Comparison of ENCODE assay signal across 1 cellular context in genomic region chr19:7415163-7415856, GRCh38.
TF ChIP-seq lines count a peak whose summit lies in the region.

No MANE protein-coding gene starts in this region.

TF ChIP-seq in HepG2, 621 proteins besides CTCF, POLR2A, EP300 and RAD21 (continued from another document and continues in another):
- TF ChIP-seq ARID4A (CRISPR knock-in tag; IDR thresholded peaks at IDR 0.05; ENCODE audit: borderline replicate concordance): peak; percentile 45; the same call in 1 of the 2 replicates
- no peak for TF ChIP-seq ZNF275 (CRISPR knock-in tag; IDR thresholded peaks at IDR 0.05; ENCODE audit: borderline replicate concordance)
- TF ChIP-seq ZNF430 (CRISPR knock-in tag; IDR thresholded peaks at IDR 0.05): no peak
- no peak for TF ChIP-seq ZNF567 (CRISPR knock-in tag; IDR thresholded peaks at IDR 0.05; ENCODE audit: borderline replicate concordance)
- TF ChIP-seq ZNF782 (CRISPR knock-in tag; IDR thresholded peaks at IDR 0.05; ENCODE audit: borderline replicate concordance): no peak
- no peak for TF ChIP-seq ZBTB26 (CRISPR knock-in tag; IDR thresholded peaks at IDR 0.05; ENCODE audit: borderline replicate concordance)
- TF ChIP-seq SYNCRIP (IDR thresholded peaks at IDR 0.05; ENCODE audit: insufficient read depth, low read depth, low read length): no peak
- peak; percentile 51; the same call in 1 of the 2 replicates for TF ChIP-seq HOXA5 (CRISPR knock-in tag; IDR thresholded peaks at IDR 0.05)
- TF ChIP-seq TOE1 (CRISPR knock-in tag; IDR thresholded peaks at IDR 0.05): no peak
- no peak for TF ChIP-seq ZFP41 (CRISPR knock-in tag; IDR thresholded peaks at IDR 0.05; ENCODE audit: borderline replicate concordance)
- TF ChIP-seq GLI4 (CRISPR knock-in tag; IDR thresholded peaks at IDR 0.05; ENCODE audit: borderline replicate concordance): no peak
- TF ChIP-seq ZC3H13 (CRISPR knock-in tag; IDR thresholded peaks at IDR 0.05): no peak
- TF ChIP-seq SRSF9 (IDR thresholded peaks at IDR 0.05; ENCODE audit: borderline replicate concordance, insufficient read depth, low read depth, low read length, poor library complexity, severe bottlenecking): no peak
- no peak for TF ChIP-seq ZFAT (CRISPR knock-in tag; conservative IDR thresholded peaks at IDR 0.05)
- no peak for TF ChIP-seq ZNF790 (CRISPR knock-in tag; IDR thresholded peaks at IDR 0.05; ENCODE audit: borderline replicate concordance)
- TF ChIP-seq ZNF282 (IDR thresholded peaks at IDR 0.05; ENCODE audit: partially characterized antibody): no peak
- TF ChIP-seq HOXA9 (CRISPR knock-in tag; IDR thresholded peaks at IDR 0.05; ENCODE audit: borderline replicate concordance): no peak
- TF ChIP-seq ZNF362 (CRISPR knock-in tag; IDR thresholded peaks at IDR 0.05; ENCODE audit: borderline replicate concordance): no peak
- TF ChIP-seq, protein P1, sequence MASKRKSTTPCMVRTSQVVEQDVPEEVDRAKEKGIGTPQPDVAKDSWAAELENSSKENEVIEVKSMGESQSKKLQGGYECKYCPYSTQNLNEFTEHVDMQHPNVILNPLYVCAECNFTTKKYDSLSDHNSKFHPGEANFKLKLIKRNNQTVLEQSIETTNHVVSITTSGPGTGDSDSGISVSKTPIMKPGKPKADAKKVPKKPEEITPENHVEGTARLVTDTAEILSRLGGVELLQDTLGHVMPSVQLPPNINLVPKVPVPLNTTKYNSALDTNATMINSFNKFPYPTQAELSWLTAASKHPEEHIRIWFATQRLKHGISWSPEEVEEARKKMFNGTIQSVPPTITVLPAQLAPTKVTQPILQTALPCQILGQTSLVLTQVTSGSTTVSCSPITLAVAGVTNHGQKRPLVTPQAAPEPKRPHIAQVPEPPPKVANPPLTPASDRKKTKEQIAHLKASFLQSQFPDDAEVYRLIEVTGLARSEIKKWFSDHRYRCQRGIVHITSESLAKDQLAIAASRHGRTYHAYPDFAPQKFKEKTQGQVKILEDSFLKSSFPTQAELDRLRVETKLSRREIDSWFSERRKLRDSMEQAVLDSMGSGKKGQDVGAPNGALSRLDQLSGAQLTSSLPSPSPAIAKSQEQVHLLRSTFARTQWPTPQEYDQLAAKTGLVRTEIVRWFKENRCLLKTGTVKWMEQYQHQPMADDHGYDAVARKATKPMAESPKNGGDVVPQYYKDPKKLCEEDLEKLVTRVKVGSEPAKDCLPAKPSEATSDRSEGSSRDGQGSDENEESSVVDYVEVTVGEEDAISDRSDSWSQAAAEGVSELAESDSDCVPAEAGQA (IDR thresholded peaks at IDR 0.05; ENCODE audit: low read depth): no peak
- TF ChIP-seq, protein P1 (CRISPR knock-in tag; IDR thresholded peaks at IDR 0.05; ENCODE audit: borderline replicate concordance): no peak
- TF ChIP-seq HIVEP1 (CRISPR knock-in tag; IDR thresholded peaks at IDR 0.05): 0 out of 2 replicates have a peak, but pooled peaks have one; percentile 37
- no peak for TF ChIP-seq NBN (conservative IDR thresholded peaks at IDR 0.05)
- no peak; the same call in 1 of the 2 replicates for TF ChIP-seq ETV5 (CRISPR knock-in tag; IDR thresholded peaks at IDR 0.05; ENCODE audit: borderline replicate concordance)
- TF ChIP-seq MIER2 (CRISPR knock-in tag; IDR thresholded peaks at IDR 0.05): no peak
- no peak for TF ChIP-seq TSC22D2 (CRISPR knock-in tag; IDR thresholded peaks at IDR 0.05; ENCODE audit: borderline replicate concordance)
- peak; percentile 74 for TF ChIP-seq MAX (IDR thresholded peaks at IDR 0.05)
- no peak for TF ChIP-seq ZNF839 (CRISPR knock-in tag; IDR thresholded peaks at IDR 0.05; ENCODE audit: borderline replicate concordance)
- no peak for TF ChIP-seq ZSCAN22 (CRISPR knock-in tag; IDR thresholded peaks at IDR 0.05)
- TF ChIP-seq ZNF30 (CRISPR knock-in tag; IDR thresholded peaks at IDR 0.05): no peak
- peak; percentile 45 for TF ChIP-seq BHLHE40 (IDR thresholded peaks at IDR 0.05; ENCODE audit: low read length)
- no peak for TF ChIP-seq ZNF44 (CRISPR knock-in tag; IDR thresholded peaks at IDR 0.05)
- TF ChIP-seq JUNB (CRISPR knock-in tag; IDR thresholded peaks at IDR 0.05; ENCODE audit: borderline replicate concordance): no peak
- TF ChIP-seq ZNF414 (CRISPR knock-in tag; IDR thresholded peaks at IDR 0.05): no peak
- TF ChIP-seq, protein P2, sequence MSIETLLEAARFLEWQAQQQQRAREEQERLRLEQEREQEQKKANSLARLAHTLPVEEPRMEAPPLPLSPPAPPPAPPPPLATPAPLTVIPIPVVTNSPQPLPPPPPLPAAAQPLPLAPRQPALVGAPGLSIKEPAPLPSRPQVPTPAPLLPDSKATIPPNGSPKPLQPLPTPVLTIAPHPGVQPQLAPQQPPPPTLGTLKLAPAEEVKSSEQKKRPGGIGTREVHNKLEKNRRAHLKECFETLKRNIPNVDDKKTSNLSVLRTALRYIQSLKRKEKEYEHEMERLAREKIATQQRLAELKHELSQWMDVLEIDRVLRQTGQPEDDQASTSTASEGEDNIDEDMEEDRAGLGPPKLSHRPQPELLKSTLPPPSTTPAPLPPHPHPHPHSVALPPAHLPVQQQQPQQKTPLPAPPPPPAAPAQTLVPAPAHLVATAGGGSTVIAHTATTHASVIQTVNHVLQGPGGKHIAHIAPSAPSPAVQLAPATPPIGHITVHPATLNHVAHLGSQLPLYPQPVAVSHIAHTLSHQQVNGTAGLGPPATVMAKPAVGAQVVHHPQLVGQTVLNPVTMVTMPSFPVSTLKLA (IDR thresholded peaks at IDR 0.05): peak; percentile 35; the same call in 1 of the 2 replicates
- TF ChIP-seq, protein P3, sequence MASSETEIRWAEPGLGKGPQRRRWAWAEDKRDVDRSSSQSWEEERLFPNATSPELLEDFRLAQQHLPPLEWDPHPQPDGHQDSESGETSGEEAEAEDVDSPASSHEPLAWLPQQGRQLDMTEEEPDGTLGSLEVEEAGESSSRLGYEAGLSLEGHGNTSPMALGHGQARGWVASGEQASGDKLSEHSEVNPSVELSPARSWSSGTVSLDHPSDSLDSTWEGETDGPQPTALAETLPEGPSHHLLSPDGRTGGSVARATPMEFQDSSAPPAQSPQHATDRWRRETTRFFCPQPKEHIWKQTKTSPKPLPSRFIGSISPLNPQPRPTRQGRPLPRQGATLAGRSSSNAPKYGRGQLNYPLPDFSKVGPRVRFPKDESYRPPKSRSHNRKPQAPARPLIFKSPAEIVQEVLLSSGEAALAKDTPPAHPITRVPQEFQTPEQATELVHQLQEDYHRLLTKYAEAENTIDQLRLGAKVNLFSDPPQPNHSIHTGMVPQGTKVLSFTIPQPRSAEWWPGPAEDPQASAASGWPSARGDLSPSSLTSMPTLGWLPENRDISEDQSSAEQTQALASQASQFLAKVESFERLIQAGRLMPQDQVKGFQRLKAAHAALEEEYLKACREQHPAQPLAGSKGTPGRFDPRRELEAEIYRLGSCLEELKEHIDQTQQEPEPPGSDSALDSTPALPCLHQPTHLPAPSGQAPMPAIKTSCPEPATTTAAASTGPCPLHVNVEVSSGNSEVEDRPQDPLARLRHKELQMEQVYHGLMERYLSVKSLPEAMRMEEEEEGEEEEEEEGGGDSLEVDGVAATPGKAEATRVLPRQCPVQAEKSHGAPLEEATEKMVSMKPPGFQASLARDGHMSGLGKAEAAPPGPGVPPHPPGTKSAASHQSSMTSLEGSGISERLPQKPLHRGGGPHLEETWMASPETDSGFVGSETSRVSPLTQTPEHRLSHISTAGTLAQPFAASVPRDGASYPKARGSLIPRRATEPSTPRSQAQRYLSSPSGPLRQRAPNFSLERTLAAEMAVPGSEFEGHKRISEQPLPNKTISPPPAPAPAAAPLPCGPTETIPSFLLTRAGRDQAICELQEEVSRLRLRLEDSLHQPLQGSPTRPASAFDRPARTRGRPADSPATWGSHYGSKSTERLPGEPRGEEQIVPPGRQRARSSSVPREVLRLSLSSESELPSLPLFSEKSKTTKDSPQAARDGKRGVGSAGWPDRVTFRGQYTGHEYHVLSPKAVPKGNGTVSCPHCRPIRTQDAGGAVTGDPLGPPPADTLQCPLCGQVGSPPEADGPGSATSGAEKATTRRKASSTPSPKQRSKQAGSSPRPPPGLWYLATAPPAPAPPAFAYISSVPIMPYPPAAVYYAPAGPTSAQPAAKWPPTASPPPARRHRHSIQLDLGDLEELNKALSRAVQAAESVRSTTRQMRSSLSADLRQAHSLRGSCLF (CRISPR knock-in tag; IDR thresholded peaks at IDR 0.05; ENCODE audit: borderline replicate concordance): no peak
- TF ChIP-seq ZNF660 (CRISPR knock-in tag; IDR thresholded peaks at IDR 0.05; ENCODE audit: borderline replicate concordance, low read depth): no peak
- TF ChIP-seq CENPX (CRISPR knock-in tag; IDR thresholded peaks at IDR 0.05): no peak
- no peak for TF ChIP-seq POGZ (CRISPR knock-in tag; IDR thresholded peaks at IDR 0.05)
- TF ChIP-seq ZNF263 (CRISPR knock-in tag; IDR thresholded peaks at IDR 0.05): no peak
- TF ChIP-seq AHR (CRISPR knock-in tag; IDR thresholded peaks at IDR 0.05): no peak
- TF ChIP-seq ASH2L (IDR thresholded peaks at IDR 0.05; ENCODE audit: insufficient read length, low read depth, low read length): no peak
